ENCODE assay signal across 8 cellular contexts in the genomic region with DNA sequence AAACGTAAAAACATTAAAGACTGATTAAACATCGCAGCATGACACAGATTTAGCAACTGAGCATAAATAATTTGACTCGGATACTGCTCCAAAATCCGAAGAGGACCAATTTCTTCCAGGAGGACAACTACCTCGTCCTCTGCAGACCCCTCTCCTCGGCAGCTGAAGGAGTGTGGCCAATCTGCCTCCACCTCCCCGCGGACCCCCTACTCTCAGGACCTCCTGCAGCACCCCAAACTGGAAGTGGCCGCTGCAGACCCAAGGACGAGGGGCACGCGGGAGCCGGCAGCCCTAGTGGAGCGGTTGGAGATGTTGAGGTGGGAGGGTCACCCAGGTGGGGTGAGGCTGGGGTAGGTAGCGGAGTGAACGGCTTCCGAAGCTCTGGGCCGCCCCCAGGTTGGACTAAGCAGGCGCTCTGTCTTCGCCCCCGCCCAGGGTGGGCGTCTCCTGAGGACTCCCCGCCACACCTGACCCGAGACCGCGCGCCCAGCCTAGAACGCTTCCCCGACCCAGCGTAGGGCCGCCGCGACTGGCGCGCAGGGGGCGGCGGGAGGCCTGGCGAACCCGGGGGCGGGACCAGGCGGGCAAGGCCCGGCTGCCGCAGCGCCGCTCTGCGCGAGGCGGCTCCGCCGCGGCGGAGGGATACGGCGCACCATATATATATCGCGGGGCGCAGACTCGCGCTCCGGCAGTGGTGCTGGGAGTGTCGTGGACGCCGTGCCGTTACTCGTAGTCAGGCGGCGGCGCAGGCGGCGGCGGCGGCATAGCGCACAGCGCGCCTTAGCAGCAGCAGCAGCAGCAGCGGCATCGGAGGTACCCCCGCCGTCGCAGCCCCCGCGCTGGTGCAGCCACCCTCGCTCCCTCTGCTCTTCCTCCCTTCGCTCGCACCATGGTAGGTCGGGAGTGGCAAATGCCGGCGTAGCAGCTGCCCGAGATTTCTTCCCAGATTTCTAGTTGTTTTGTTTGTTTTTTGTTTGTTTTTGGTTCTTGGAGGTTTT. TPM values are rescaled to one million over a fixed set of nuclear protein-coding genes. Genes with fewer than 3 reads are reported as not detected.
DNase-seq lines count a peak whose midpoint lies in the region; ATAC-seq and TF ChIP-seq lines count a peak whose summit lies in the region.

CALM1 (plus strand) TSS at position 688 of the 998 bp plus-strand sequence; CDS start at position 890, 202 bp downstream.

- H3K4me3 ChIP-seq in H7 (ENCODE audit: insufficient read depth, low read depth, low read length) (peak within 1 kb of the TSS; percentile 84), MG63 (peak within 1 kb of the TSS; percentile 91), gastroesophageal sphincter (peak within 1 kb of the TSS; percentile 91 to 97)

- peaks cover 6% of the 10 kb centered on the region for H3K36me3 ChIP-seq in H7 (replicated peaks; ENCODE audit: control insufficient read depth, insufficient read depth, low read length)
- H3K36me3 ChIP-seq in MG63: peaks cover 16% of the 10 kb centered on the region
- H3K36me3 ChIP-seq in gastroesophageal sphincter: peaks cover 0 to 15% of the 10 kb centered on the region in 2 donors

- DNase-seq in G401 (ENCODE audit: low spot score) (peak; percentile 85), H7 (peak; percentile 98), MG63 (peak; percentile 92), SK-N-DZ (ENCODE audit: low spot score) (peak; percentile 83), nucleus accumbens (lab: John Stamatoyannopoulos, UW) (peak in 55 of 56 donors; percentile 58 to 95 (median 88)), superior temporal gyrus (ENCODE audit: extremely low spot score) (peak; percentile 87)
- DNase-seq in activated naive CD4-positive, alpha-beta T cell treated with anti-CD3 and anti-CD28 coated beads for 36 hours: peak; percentile 89

- peak in 3 of 4 experiments; percentile 22 to 50 (median 49) for TF ChIP-seq CTCF in gastroesophageal sphincter (IDR thresholded peaks at IDR 0.05)

- H3K36me3 Mint-ChIP-seq in activated naive CD4-positive, alpha-beta T cell treated with anti-CD3 and anti-CD28 coated beads for 36 hours (ENCODE audit: low read depth): peaks cover 22% of the 10 kb centered on the region

- ATAC-seq in gastroesophageal sphincter: peak; percentile 84

- H3K9me3 ChIP-seq in MG63 (no peaks in the 10 kb centered on the region), gastroesophageal sphincter (no peaks in the 10 kb centered on the region)

- H3K4me1 Mint-ChIP-seq in activated naive CD4-positive, alpha-beta T cell treated with anti-CD3 and anti-CD28 coated beads for 36 hours (ENCODE audit: low read depth): peaks cover 31% of the 10 kb centered on the region

- peak; percentile 100 for TF ChIP-seq POLR2A in gastroesophageal sphincter (IDR thresholded peaks at IDR 0.05)

- no peaks in the 10 kb centered on the region for H3K9me3 Mint-ChIP-seq in activated naive CD4-positive, alpha-beta T cell treated with anti-CD3 and anti-CD28 coated beads for 36 hours

- no peaks in the 10 kb centered on the region for H3K27me3 ChIP-seq in H7 (ENCODE audit: control insufficient read depth, insufficient read depth, low read length)
- no peaks in the 10 kb centered on the region for H3K27me3 ChIP-seq in MG63
- no peaks in the 10 kb centered on the region for H3K27me3 ChIP-seq in gastroesophageal sphincter

- H3K27me3 Mint-ChIP-seq in activated naive CD4-positive, alpha-beta T cell treated with anti-CD3 and anti-CD28 coated beads for 36 hours (ENCODE audit: low read depth): no peaks in the 10 kb centered on the region

- WGBS in gastroesophageal sphincter (ENCODE audit: low coverage in 1 of 2), 2 donors: 0 to 2% methylated on average over 7 to 18 of the region's 89 CpGs

- CTCF ChIA-PET in activated naive CD4-positive, alpha-beta T cell treated with anti-CD3 and anti-CD28 coated beads for 36 hours (lab: Charles Lee): interaction anchor here (0.7 to 1.7 kb wide), 4 partner anchors 11 to 147 kb away, joined by 3 to 7 read pairs (median 4); no protein-coding TSS in a partner anchor

- TF ChIP-seq EP300 in gastroesophageal sphincter (IDR thresholded peaks at IDR 0.05): no peak

- H3K4me3 Mint-ChIP-seq in activated naive CD4-positive, alpha-beta T cell treated with anti-CD3 and anti-CD28 coated beads for 36 hours: peak within 1 kb of the TSS; percentile 96

- intact Hi-C loops in activated naive CD4-positive, alpha-beta T cell treated with anti-CD3 and anti-CD28 coated beads for 36 hours (cut with micrococcal nuclease): loop anchor here (1.0 to 5.0 kb wide), 7 partner anchors 13 to 851 kb away; no protein-coding TSS in a partner anchor

- H3K4me1 ChIP-seq in gastroesophageal sphincter: peaks cover 10 to 40% (median 16%) of the 10 kb centered on the region in 3 donors

- peak within 1 kb of the TSS; percentile 87 for H3K27ac Mint-ChIP-seq in activated naive CD4-positive, alpha-beta T cell treated with anti-CD3 and anti-CD28 coated beads for 36 hours

- peak within 1 kb of the TSS; percentile 91 to 99 (median 94) for H3K27ac ChIP-seq in gastroesophageal sphincter

- in situ Hi-C loops in G401 (cut with HindIII; ENCODE audit: low sequenced_read_pairs): no loop called here

RNA-seq across cellular contexts. Expression of gene CALM1, which starts in this region (rescaled TPM):
- 159 and 239 TPM in 2 replicates for total RNA-seq in G401 (2014; rRNA removed; shearing (Covaris generic))
- total RNA-seq in H7 (2014; rRNA removed; shearing (Covaris generic)): 410 and 535 TPM in 2 replicates
- total RNA-seq in MG63 (2014; rRNA removed; shearing (Covaris generic); ENCODE audit: low replicate concordance): 122 and 307 TPM in 2 replicates
- 186 and 236 TPM in 2 replicates for polyA plus RNA-seq in SK-N-DZ (2014; cell fraction: cytosol; rRNA removed)
- 125 and 159 TPM in 2 replicates for polyA plus RNA-seq in SK-N-DZ (2014; cell fraction: nucleus; rRNA removed)
- 100 to 1,000 TPM; 404 to 409 TPM for total RNA-seq in activated naive CD4-positive, alpha-beta T cell treated with anti-CD3 and anti-CD28 coated beads for 36 hours
- total RNA-seq in gastroesophageal sphincter: 100 to 1,000 TPM; 425 to 902 (median 829) TPM

Comparison
In these comparisons a context has a peak if more than half of its experiments do, and no peak if none do; other contexts are left out.
1. Peak in every context shown above with its lines: DNase-seq, ATAC-seq, H3K4me3 ChIP-seq and H3K27ac ChIP-seq.